Comparison of ENCODE assay signal across 8 cellular contexts in genomic region chr4:177308842-177309524, GRCh38. TPM values are rescaled to one million over a fixed set of nuclear protein-coding genes. Genes with fewer than 3 reads are reported as not detected.
DNase-seq lines count a peak whose midpoint lies in the region; ATAC-seq and TF ChIP-seq lines count a peak whose summit lies in the region.

No MANE protein-coding gene starts in this region.

- H3K4me3 ChIP-seq in breast epithelium = peak overlapping the region; percentile 53 to 77 (median 62)
- peak overlapping the region; percentile 86 for H3K4me3 ChIP-seq in neural cell (ENCODE audit: low read length)

- TF ChIP-seq RAD21 in neural cell (conservative IDR thresholded peaks at IDR 0.05) = no peak

- no peak overlapping the region for H3K9ac ChIP-seq in neural cell (ENCODE audit: low read length)

- H3K4me1 Mint-ChIP-seq in Calu3 (ENCODE audit: low read depth, unreplicated experiment) (peaks cover 8% of the 10 kb centered on the region), IgD-negative memory B cell (peaks cover 4 to 12% (median 10%) of the 10 kb centered on the region in 3 donors)

- H3K9me3 Mint-ChIP-seq in Calu3 (ENCODE audit: low read depth, unreplicated experiment) (no peaks in the 10 kb centered on the region), IgD-negative memory B cell (no peaks in the 10 kb centered on the region)

- no peak for TF ChIP-seq CTCF in Calu3 (IDR thresholded peaks at IDR 0.05; ENCODE audit: unreplicated experiment)
- no peak for TF ChIP-seq CTCF in breast epithelium (IDR thresholded peaks at IDR 0.05)
- no peak for TF ChIP-seq CTCF in neural cell (IDR thresholded peaks at IDR 0.05; ENCODE audit: poor library complexity, severe bottlenecking)

- no peaks in the 10 kb centered on the region for H3K4me1 ChIP-seq in breast epithelium

- CTCF ChIA-PET in Calu3 (lab: Charles Lee) = interaction anchor here (1.4 kb wide), 1 partner anchor 19 kb away, joined by 3 read pairs; no protein-coding TSS in a partner anchor

- H3K36me3 Mint-ChIP-seq in Calu3 (ENCODE audit: insufficient read depth, unreplicated experiment) (peaks cover 11% of the 10 kb centered on the region), IgD-negative memory B cell (peaks cover under 1% of the 10 kb centered on the region)

- no peaks in the 10 kb centered on the region for H4K20me1 ChIP-seq in neural cell (ENCODE audit: insufficient read depth)

- H3K4me3 Mint-ChIP-seq in Calu3 (ENCODE audit: low read depth, unreplicated experiment) (peak overlapping the region; percentile 99), IgD-negative memory B cell (peak overlapping the region; percentile 59 to 96 (median 92))

- intact Hi-C loops in Calu3 (cut with micrococcal nuclease; ENCODE audit: unreplicated experiment) (no loop called here), breast epithelium (cut with DNase I; ENCODE audit: low total_unique reads) (no loop called here)

- DNase-seq in Calu3 (no peak), breast epithelium (ENCODE audit: low spot score in 2 of 2) (no peak), NCI-H1417 (lab: John Stamatoyannopoulos, UW) (no peak), mucosa of gallbladder (ENCODE audit: low spot score) (no peak), GM19238 (ENCODE audit: insufficient read length, low spot score) (no peak)

- H3K9me2 ChIP-seq in neural cell (ENCODE audit: insufficient read depth, low read length) = no peaks in the 10 kb centered on the region

- no peaks in the 10 kb centered on the region for H3F3A ChIP-seq in neural cell (ENCODE audit: insufficient read depth, low read length, poor library complexity, severe bottlenecking)

- TF ChIP-seq POLR2A in breast epithelium (IDR thresholded peaks at IDR 0.05) = no peak

- no peaks in the 10 kb centered on the region for H3K36me3 ChIP-seq in breast epithelium
- H3K36me3 ChIP-seq in neural cell (ENCODE audit: insufficient read depth, low read length) = no peaks in the 10 kb centered on the region

- no peak for ATAC-seq in GM19452 (IDR thresholded peaks at IDR 0.05; ENCODE audit: unreplicated experiment)

- no peak overlapping the region for H3K4me2 ChIP-seq in neural cell (ENCODE audit: low read length)

- H3K27me3 Mint-ChIP-seq in Calu3 (ENCODE audit: unreplicated experiment) (no peaks in the 10 kb centered on the region), IgD-negative memory B cell (no peaks in the 10 kb centered on the region)

- H3K79me2 ChIP-seq in neural cell (replicated peaks; ENCODE audit: insufficient read depth, low read length) = peaks cover 9% of the 10 kb centered on the region

- no peak overlapping the region for H3K27ac Mint-ChIP-seq in Calu3 (ENCODE audit: unreplicated experiment)
- peak overlapping the region; percentile 12 to 91 (median 87) for H3K27ac Mint-ChIP-seq in IgD-negative memory B cell

- TF ChIP-seq EP300 in neural cell (conservative IDR thresholded peaks at IDR 0.05; ENCODE audit: poor library complexity, severe bottlenecking) = no peak

- BruUV-seq in Calu3 (replicated peaks; lab: Mats Ljungman, UMichigan) = no TSS peak

- no peak overlapping the region for H2AFZ ChIP-seq in neural cell (ENCODE audit: low read depth, low read length)

- H3K27ac ChIP-seq in breast epithelium = no peak overlapping the region
- no peak overlapping the region for H3K27ac ChIP-seq in neural cell (ENCODE audit: low read length)

- H3K9me3 ChIP-seq in breast epithelium (no peaks in the 10 kb centered on the region), neural cell (ENCODE audit: low read length) (no peaks in the 10 kb centered on the region)

- H3K27me3 ChIP-seq in breast epithelium = no peaks in the 10 kb centered on the region
- no peaks in the 10 kb centered on the region for H3K27me3 ChIP-seq in neural cell (ENCODE audit: insufficient read depth, low read depth, low read length)

TF ChIP-seq in neural cell, 6 proteins besides CTCF, POLR2A, EP300 and RAD21:
- TF ChIP-seq EZH2 (IDR thresholded peaks at IDR 0.05; ENCODE audit: borderline replicate concordance, insufficient read depth, low read length, poor library complexity, severe bottlenecking) (no peak), MXI1 (conservative IDR thresholded peaks at IDR 0.05; ENCODE audit: poor library complexity, severe bottlenecking) (no peak), SMC3 (conservative IDR thresholded peaks at IDR 0.05; ENCODE audit: poor library complexity) (no peak), POLR2AphosphoS5 (IDR thresholded peaks at IDR 0.05) (no peak), TAF1 (IDR thresholded peaks at IDR 0.05; ENCODE audit: low read depth) (no peak)
- TF ChIP-seq, protein P1, sequence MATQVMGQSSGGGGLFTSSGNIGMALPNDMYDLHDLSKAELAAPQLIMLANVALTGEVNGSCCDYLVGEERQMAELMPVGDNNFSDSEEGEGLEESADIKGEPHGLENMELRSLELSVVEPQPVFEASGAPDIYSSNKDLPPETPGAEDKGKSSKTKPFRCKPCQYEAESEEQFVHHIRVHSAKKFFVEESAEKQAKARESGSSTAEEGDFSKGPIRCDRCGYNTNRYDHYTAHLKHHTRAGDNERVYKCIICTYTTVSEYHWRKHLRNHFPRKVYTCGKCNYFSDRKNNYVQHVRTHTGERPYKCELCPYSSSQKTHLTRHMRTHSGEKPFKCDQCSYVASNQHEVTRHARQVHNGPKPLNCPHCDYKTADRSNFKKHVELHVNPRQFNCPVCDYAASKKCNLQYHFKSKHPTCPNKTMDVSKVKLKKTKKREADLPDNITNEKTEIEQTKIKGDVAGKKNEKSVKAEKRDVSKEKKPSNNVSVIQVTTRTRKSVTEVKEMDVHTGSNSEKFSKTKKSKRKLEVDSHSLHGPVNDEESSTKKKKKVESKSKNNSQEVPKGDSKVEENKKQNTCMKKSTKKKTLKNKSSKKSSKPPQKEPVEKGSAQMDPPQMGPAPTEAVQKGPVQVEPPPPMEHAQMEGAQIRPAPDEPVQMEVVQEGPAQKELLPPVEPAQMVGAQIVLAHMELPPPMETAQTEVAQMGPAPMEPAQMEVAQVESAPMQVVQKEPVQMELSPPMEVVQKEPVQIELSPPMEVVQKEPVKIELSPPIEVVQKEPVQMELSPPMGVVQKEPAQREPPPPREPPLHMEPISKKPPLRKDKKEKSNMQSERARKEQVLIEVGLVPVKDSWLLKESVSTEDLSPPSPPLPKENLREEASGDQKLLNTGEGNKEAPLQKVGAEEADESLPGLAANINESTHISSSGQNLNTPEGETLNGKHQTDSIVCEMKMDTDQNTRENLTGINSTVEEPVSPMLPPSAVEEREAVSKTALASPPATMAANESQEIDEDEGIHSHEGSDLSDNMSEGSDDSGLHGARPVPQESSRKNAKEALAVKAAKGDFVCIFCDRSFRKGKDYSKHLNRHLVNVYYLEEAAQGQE (IDR thresholded peaks at IDR 0.05; ENCODE audit: borderline replicate concordance) = no peak

RNA-seq across cellular contexts. Expression of gene NEIL3, which starts 0.7 kb away (rescaled TPM):
- total RNA-seq in Calu3 (2022) (8.7 and 10.6 TPM in 2 replicates), breast epithelium (under 1 TPM in 1 of 3 donors, not detected in 2; 0.32 TPM), mucosa of gallbladder (0.46 TPM)
- polyA plus RNA-seq in IgD-negative memory B cell (not detected), neural cell (0.15 TPM in 1 of 2 replicates, not detected in the other)
- 2.2 and 3.4 TPM in 2 replicates for polyA minus RNA-seq in neural cell
